32 cellular contexts compared by ENCODE assay signal in genomic region chr1:41481109-41481775, GRCh38. TPM values are rescaled to one million over a fixed set of nuclear protein-coding genes. Genes with fewer than 3 reads are reported as not detected.
DNase-seq lines count a peak whose midpoint lies in the region; ATAC-seq and TF ChIP-seq lines count a peak whose summit lies in the region.
"Had no signal": no experiment of that assay in that cellular context is flagged by ENCODE, and none has a peak within 500 bp of the region (broad histone marks: within the 10 kb centered on the region; RNA-seq: fewer than 3 reads in every experiment).

No MANE protein-coding gene starts in this region.

- no peak overlapping the region for H3K27ac ChIP-seq in heart left ventricle
- H3K27ac ChIP-seq in esophagus muscularis mucosa (replicated peaks in 1 of 4), result peak overlapping the region in 2 of 4 donors; percentile 77 to 78
- H3K27ac ChIP-seq: HL-60, upper lobe of left lung had no signal

- no peak overlapping the region for H3K4me3 Mint-ChIP-seq in brain
- H3K4me3 Mint-ChIP-seq: activated CD4-positive, alpha-beta T cell treated with anti-CD3 and anti-CD28 coated beads for 36 hours; activated naive CD8-positive, alpha-beta T cell treated with anti-CD3 and anti-CD28 coated beads, Interleukin-2, amount 10 ng/mL, durations not matched to agents 7 days and 5 days; dendritic cell treated with granulocyte-macrophage colony-stimulating factor and Interleukin-4, amounts not matched to agents 40 ng/mL and 50 ng/mL, for 4 days; endodermal cell; GM23338; nephron progenitor cell; stimulated activated effector memory CD8-positive, alpha-beta T cell treated with anti-CD3 and anti-CD28 coated beads, Interleukin-12 subunit alpha, Interleukin-12 subunit beta, amount 100 ng/mL, for 72 hours had no signal

- H3K36me3 ChIP-seq in heart left ventricle, result no peaks in the 10 kb centered on the region
- H3K36me3 ChIP-seq in esophagus muscularis mucosa, result no peaks in the 10 kb centered on the region
- H3K36me3 ChIP-seq: BLaER1 treated with 17β-estradiol and CSF1 and Interleukin-3, amounts not matched to agents 10 nM and 100 nM; esophagus squamous epithelium; pancreas; right atrium auricular region; upper lobe of left lung had no signal

- H3K36me3 Mint-ChIP-seq in brain, result no peaks in the 10 kb centered on the region
- H3K36me3 Mint-ChIP-seq: activated naive CD8-positive, alpha-beta T cell treated with anti-CD3 and anti-CD28 coated beads, Interleukin-2, amount 10 ng/mL, durations not matched to agents 7 days and 5 days; stimulated activated effector memory CD8-positive, alpha-beta T cell treated with anti-CD3 and anti-CD28 coated beads, Interleukin-12 subunit alpha, Interleukin-12 subunit beta, amount 100 ng/mL, for 72 hours had no signal

- H3K9me3 Mint-ChIP-seq in brain, result peaks cover 0 to 4% (median 0%) of the 10 kb centered on the region in 5 experiments
- H3K9me3 Mint-ChIP-seq: activated naive CD8-positive, alpha-beta T cell treated with anti-CD3 and anti-CD28 coated beads, Interleukin-2, amount 10 ng/mL, durations not matched to agents 7 days and 5 days; dendritic cell treated with granulocyte-macrophage colony-stimulating factor and Interleukin-4, amounts not matched to agents 40 ng/mL and 50 ng/mL, for 4 days; endodermal cell; GM23338; nephron progenitor cell; stimulated activated effector memory CD8-positive, alpha-beta T cell treated with anti-CD3 and anti-CD28 coated beads, Interleukin-12 subunit alpha, Interleukin-12 subunit beta, amount 100 ng/mL, for 72 hours had no signal

- H3K4me3 ChIP-seq in heart left ventricle (no peak overlapping the region), esophagus muscularis mucosa (no peak overlapping the region)
- H3K4me3 ChIP-seq: BLaER1 treated with 17β-estradiol and CSF1 and Interleukin-3, amounts not matched to agents 10 nM and 100 nM; esophagus squamous epithelium; GM23338; pancreas; right atrium auricular region; upper lobe of left lung had no signal

- H3K4me1 ChIP-seq in heart left ventricle (peaks cover 0 to 67% (median 27%) of the 10 kb centered on the region in 12 donors), esophagus muscularis mucosa (peaks cover 55 to 91% (median 75%) of the 10 kb centered on the region in 4 donors)

- H3K27me3 ChIP-seq in heart left ventricle (no peaks in the 10 kb centered on the region), esophagus muscularis mucosa (no peaks in the 10 kb centered on the region)
- H3K27me3 ChIP-seq: BLaER1 treated with 17β-estradiol and CSF1 and Interleukin-3, amounts not matched to agents 10 nM and 100 nM; pancreas; right atrium auricular region; upper lobe of left lung had no signal

- TF ChIP-seq EP300 in esophagus muscularis mucosa (IDR thresholded peaks at IDR 0.05), result no peak

- peak overlapping the region in 3 of 5 experiments; percentile 93 to 98 (median 97) for H3K27ac Mint-ChIP-seq in brain
- H3K27ac Mint-ChIP-seq: activated CD4-positive, alpha-beta T cell treated with anti-CD3 and anti-CD28 coated beads for 36 hours; activated naive CD8-positive, alpha-beta T cell treated with anti-CD3 and anti-CD28 coated beads, Interleukin-2, amount 10 ng/mL, durations not matched to agents 7 days and 5 days; dendritic cell treated with granulocyte-macrophage colony-stimulating factor and Interleukin-4, amounts not matched to agents 40 ng/mL and 50 ng/mL, for 4 days; endodermal cell; GM23338; nephron progenitor cell; stimulated activated effector memory CD8-positive, alpha-beta T cell treated with anti-CD3 and anti-CD28 coated beads, Interleukin-12 subunit alpha, Interleukin-12 subunit beta, amount 100 ng/mL, for 72 hours had no signal

- no peak for TF ChIP-seq POLR2A in heart left ventricle (IDR thresholded peaks at IDR 0.05)
- TF ChIP-seq POLR2A in esophagus muscularis mucosa (IDR thresholded peaks at IDR 0.05; ENCODE audit: low read depth), result no peak

- peak in 3 of 5 donors; percentile 17 to 20 (median 18) for DNase-seq in heart left ventricle
- DNase-seq in cardiac septum (ENCODE audit: low spot score), result no peak
- DNase-seq in NCI-H2107 treated with DMSO at 0.1 percent for 48 hours (lab: John Stamatoyannopoulos, UW; ENCODE audit: unreplicated experiment), result peak; percentile 83
- no peak for DNase-seq in epidermal melanocyte (ENCODE audit: insufficient read length, low spot score)
- no peak for DNase-seq in CD1c-positive myeloid dendritic cell (ENCODE audit: extremely low spot score)
- DNase-seq in esophagus muscularis mucosa (ENCODE audit: extremely low spot score), result no peak
- DNase-seq: activated CD4-positive, alpha-beta T cell treated with anti-CD3 and anti-CD28 coated beads for 36 hours; activated gamma-delta T cell; activated naive CD8-positive, alpha-beta T cell treated with anti-CD3 and anti-CD28 coated beads, Interleukin-2, amount 10 ng/mL, durations not matched to agents 7 days and 5 days; activated T-cell treated with anti-CD3 and anti-CD28 coated beads, Interleukin-2, amount 50 U/mL, for 1 hour; central memory CD4-positive, alpha-beta T cell; endodermal cell; esophagus squamous epithelium; foreskin melanocyte; NCI-H2081 treated with DMSO at 0.1 percent for 48 hours; NCI-H82; nephron progenitor cell; OCI-M1; stimulated activated CD4-positive, alpha-beta T cell treated with anti-CD3 and anti-CD28 coated beads, Interleukin-4, amount 100 ng/mL, for 1 hour; upper lobe of left lung had no signal

- no peak for TF ChIP-seq CTCF in heart left ventricle (IDR thresholded peaks at IDR 0.05)
- TF ChIP-seq CTCF in brain (conservative IDR thresholded peaks at IDR 0.05), result no peak
- no peak for TF ChIP-seq CTCF in esophagus muscularis mucosa (IDR thresholded peaks at IDR 0.05)

- H3K9me3 ChIP-seq in heart left ventricle, result no peaks in the 10 kb centered on the region
- no peaks in the 10 kb centered on the region for H3K9me3 ChIP-seq in esophagus muscularis mucosa
- H3K9me3 ChIP-seq: BLaER1 treated with 17β-estradiol and CSF1 and Interleukin-3, amounts not matched to agents 10 nM and 100 nM; esophagus squamous epithelium; pancreas; right atrium auricular region; upper lobe of left lung had no signal

- WGBS in heart left ventricle, 4 donors, result 88 to 96% (median 91%) methylated on average over 11 to 15 of the region's 15 CpGs
- 83% methylated on average over 14 of the region's 15 CpGs for WGBS in esophagus muscularis mucosa

- peaks cover 86% of the 10 kb centered on the region for H3K4me1 Mint-ChIP-seq in brain

- ATAC-seq in heart left ventricle, result no peak
- ATAC-seq: activated CD4-positive, alpha-beta T cell treated with anti-CD3 and anti-CD28 coated beads for 36 hours; GM23338; HepG2; stimulated activated effector memory CD8-positive, alpha-beta T cell treated with anti-CD3 and anti-CD28 coated beads, Interleukin-12 subunit alpha, Interleukin-12 subunit beta, amount 100 ng/mL, for 72 hours had no signal

- H3K27me3 Mint-ChIP-seq in brain, result peaks cover 8% of the 10 kb centered on the region

- intact Hi-C loops in heart left ventricle (cut with DNase I), result no loop called here
- intact Hi-C loops in cardiac septum (cut with DNase I), result no loop called here
- intact Hi-C loops in esophagus muscularis mucosa (cut with DNase I), result no loop called here

RNA-seq across cellular contexts. Expression of gene EDN2, which starts 3.2 kb away (rescaled TPM):
- total RNA-seq in heart left ventricle (1 to 10 TPM in 3 of 9 donors, under 1 TPM in 2, not detected in 4; 0.37 to 3.5 (median 1.9) TPM), cardiac septum (1.1 TPM), esophagus muscularis mucosa (1 to 10 TPM in 1 of 4 donors, under 1 TPM in 1, not detected in 2; 0.40 to 1.2 TPM)
- polyA plus RNA-seq in heart left ventricle (1 to 10 TPM in 1 of 2 donors, under 1 TPM in 1; 0.23 to 2.6 TPM), brain (ENCODE audit: insufficient read depth, low read depth, low replicate concordance) (not detected)
- total RNA-seq: activated CD4-positive, alpha-beta T cell treated with anti-CD3 and anti-CD28 coated beads for 36 hours; activated CD8-positive, alpha-beta memory T cell treated with anti-CD3 and anti-CD28 coated beads for 36 hours; activated naive CD8-positive, alpha-beta T cell treated with anti-CD3 and anti-CD28 coated beads, Interleukin-2, amount 10 ng/mL, durations not matched to agents 7 days and 5 days; endodermal cell; GM23338; HepG2; lung microvascular endothelial cell; T-helper 2 cell treated with Interferon-gamma antibody and Interleukin-4, amounts not matched to agents 100 ng/mL and 5 ng/mL, for 36 hours had no signal
- polyA plus RNA-seq: GM23338, HepG2 had no signal

Comparison
In these comparisons a context has a peak if more than half of its experiments do, and no peak if none do; other contexts are left out.
1. DNase-seq: peak in heart left ventricle (3 of 5) and NCI-H2107 treated with DMSO at 0.1 percent for 48 hours (single experiment); none in cardiac septum (single experiment), epidermal melanocyte (single experiment), CD1c-positive myeloid dendritic cell (single experiment) and esophagus muscularis mucosa (single experiment).